8 cellular contexts compared by ENCODE assay signal in the genomic region with DNA sequence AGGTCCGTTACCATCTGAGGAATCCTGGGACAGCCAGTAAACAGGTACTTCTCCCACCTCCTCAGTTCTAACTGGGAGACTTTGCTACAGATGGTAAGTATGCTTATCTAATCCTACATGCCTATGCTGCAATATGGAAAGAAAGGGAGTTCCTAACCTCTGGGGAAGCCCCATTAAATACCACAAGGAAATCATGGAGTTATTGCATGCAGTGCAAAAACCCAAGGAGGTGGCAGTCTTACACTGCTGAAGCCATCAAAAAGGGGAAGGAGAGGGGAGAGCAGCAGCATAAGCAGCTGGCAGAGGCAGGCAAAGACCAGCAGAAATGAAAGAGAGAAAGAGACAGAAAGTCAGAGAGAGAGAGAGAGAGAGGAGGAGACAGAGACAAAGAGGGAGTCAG.
A peak's percentile ranks its signal among the peaks of the same experiment; 100 is the strongest.
DNase-seq lines count a peak whose midpoint lies in the region; ATAC-seq and TF ChIP-seq lines count a peak whose summit lies in the region.
"Not testable (repeated sequence)": the region's sequence is repeated elsewhere in the genome, so short reads cannot be mapped to it uniquely, and the experiment has no call there.

No MANE protein-coding gene starts in this region.

- peak overlapping the region in 1 of 3 donors; percentile 17 for H3K4me3 ChIP-seq in liver (ENCODE audit: low read depth in 1 of 3, low read length in 3 of 3)

- H3K9me3 ChIP-seq in liver (ENCODE audit: control insufficient read depth in 4 of 4, low read length in 3 of 4), result not testable (repeated sequence)

- intact Hi-C loops in activated CD4-positive, alpha-beta T cell treated with anti-CD3 and anti-CD28 coated beads, Interleukin-2, amount 10 ng/mL, durations not matched to agents 24 days and 14 days (cut with micrococcal nuclease), result loop anchor here (2.0 to 10.0 kb wide), 2 partner anchors 55 to 117 kb away; no protein-coding TSS in a partner anchor

- peak overlapping the region; percentile 30 for H3K27ac Mint-ChIP-seq in activated CD4-positive, alpha-beta T cell treated with anti-CD3 and anti-CD28 coated beads, Interleukin-2, amount 10 ng/mL, durations not matched to agents 24 days and 14 days
- H3K27ac Mint-ChIP-seq in central memory CD8-positive, alpha-beta T cell (ENCODE audit: low read depth), result peak overlapping the region; percentile 11
- peak overlapping the region; percentile 58 for H3K27ac Mint-ChIP-seq in stimulated activated naive CD8-positive, alpha-beta T cell treated with anti-CD3 and anti-CD28 coated beads, Interleukin-15, Interleukin-2, amounts not matched to agents 100 ng/mL and 50 ng/mL, for 24 hours

- peaks cover 28% of the 10 kb centered on the region for H3K4me1 Mint-ChIP-seq in activated CD4-positive, alpha-beta T cell treated with anti-CD3 and anti-CD28 coated beads, Interleukin-2, amount 10 ng/mL, durations not matched to agents 24 days and 14 days
- peaks cover 36% of the 10 kb centered on the region for H3K4me1 Mint-ChIP-seq in central memory CD8-positive, alpha-beta T cell
- H3K4me1 Mint-ChIP-seq in stimulated activated naive CD8-positive, alpha-beta T cell treated with anti-CD3 and anti-CD28 coated beads, Interleukin-15, Interleukin-2, amounts not matched to agents 100 ng/mL and 50 ng/mL, for 24 hours (ENCODE audit: low read depth), result peaks cover 42% of the 10 kb centered on the region

- H3K9ac ChIP-seq in liver (ENCODE audit: low read depth in 1 of 2, low read length in 2 of 2), result not testable (repeated sequence)

- peaks cover under 1 to 14% (median 10%) of the 10 kb centered on the region in 4 donors for H3K4me1 ChIP-seq in liver (ENCODE audit: control insufficient read depth in 4 of 4, insufficient read depth in 4 of 4, low read length in 3 of 4)

- peak overlapping the region; percentile 64 to 81 for H3K27ac ChIP-seq in liver (ENCODE audit: low read depth in 1 of 2, low read length in 2 of 2)

- H3K36me3 Mint-ChIP-seq in activated CD4-positive, alpha-beta T cell treated with anti-CD3 and anti-CD28 coated beads, Interleukin-2, amount 10 ng/mL, durations not matched to agents 24 days and 14 days (ENCODE audit: low read depth), result peaks cover 38% of the 10 kb centered on the region
- not testable (repeated sequence) for H3K36me3 Mint-ChIP-seq in central memory CD8-positive, alpha-beta T cell (ENCODE audit: insufficient read depth)
- peaks cover 15% of the 10 kb centered on the region for H3K36me3 Mint-ChIP-seq in stimulated activated naive CD8-positive, alpha-beta T cell treated with anti-CD3 and anti-CD28 coated beads, Interleukin-15, Interleukin-2, amounts not matched to agents 100 ng/mL and 50 ng/mL, for 24 hours (ENCODE audit: low read depth)

- not testable (repeated sequence) for H3K36me3 ChIP-seq in liver (ENCODE audit: control insufficient read depth in 4 of 4, insufficient read depth in 3 of 4, low read depth in 1 of 4, low read length in 3 of 4)

- H3K9me3 Mint-ChIP-seq in activated CD4-positive, alpha-beta T cell treated with anti-CD3 and anti-CD28 coated beads, Interleukin-2, amount 10 ng/mL, durations not matched to agents 24 days and 14 days, result peaks cover 33% of the 10 kb centered on the region
- not testable (repeated sequence) for H3K9me3 Mint-ChIP-seq in central memory CD8-positive, alpha-beta T cell
- H3K9me3 Mint-ChIP-seq in stimulated activated naive CD8-positive, alpha-beta T cell treated with anti-CD3 and anti-CD28 coated beads, Interleukin-15, Interleukin-2, amounts not matched to agents 100 ng/mL and 50 ng/mL, for 24 hours, result peaks cover 20% of the 10 kb centered on the region

- WGBS in liver, result 33% methylated on average over 1 of the region's 1 CpG

- peak; percentile 22 to 44 for DNase-seq in AML-193 (lab: John Stamatoyannopoulos, UW)
- DNase-seq in H4 (ENCODE audit: low spot score), result peak; percentile 46
- DNase-seq in NCI-H226, result peak; percentile 40
- DNase-seq in SIG-M5 treated with dmso at 0.1 percent for 504 hours (lab: John Stamatoyannopoulos, UW; ENCODE audit: unreplicated experiment), result peak; percentile 40
- not testable (repeated sequence) for DNase-seq in activated CD4-positive, alpha-beta T cell treated with anti-CD3 and anti-CD28 coated beads, Interleukin-2, amount 10 ng/mL, durations not matched to agents 24 days and 14 days; central memory CD8-positive, alpha-beta T cell (ENCODE audit: low spot score in 2 of 2)

- not testable (repeated sequence) for H3K4me3 Mint-ChIP-seq in activated CD4-positive, alpha-beta T cell treated with anti-CD3 and anti-CD28 coated beads, Interleukin-2, amount 10 ng/mL, durations not matched to agents 24 days and 14 days; central memory CD8-positive, alpha-beta T cell; stimulated activated naive CD8-positive, alpha-beta T cell treated with anti-CD3 and anti-CD28 coated beads, Interleukin-15, Interleukin-2, amounts not matched to agents 100 ng/mL and 50 ng/mL, for 24 hours

- TF ChIP-seq CTCF in liver (IDR thresholded peaks at IDR 0.05; ENCODE audit: low read depth, low read length, missing input control), result not testable (repeated sequence)

- TF ChIP-seq RAD21 in liver (IDR thresholded peaks at IDR 0.05), result not testable (repeated sequence)

- not testable (repeated sequence) for ATAC-seq in central memory CD8-positive, alpha-beta T cell (replicated peaks; ENCODE audit: extremely low read depth, poor library complexity, severe bottlenecking)

- not testable (repeated sequence) for H3K27me3 Mint-ChIP-seq in activated CD4-positive, alpha-beta T cell treated with anti-CD3 and anti-CD28 coated beads, Interleukin-2, amount 10 ng/mL, durations not matched to agents 24 days and 14 days; central memory CD8-positive, alpha-beta T cell; stimulated activated naive CD8-positive, alpha-beta T cell treated with anti-CD3 and anti-CD28 coated beads, Interleukin-15, Interleukin-2, amounts not matched to agents 100 ng/mL and 50 ng/mL, for 24 hours

- H3K27me3 ChIP-seq in liver (ENCODE audit: control insufficient read depth in 4 of 4, insufficient read depth in 4 of 4, low read length in 3 of 4), result not testable (repeated sequence)

TF ChIP-seq in liver, 16 proteins besides CTCF, POLR2A, EP300 and RAD21:
- TF ChIP-seq ATF3 (IDR thresholded peaks at IDR 0.05), result peak; percentile 76
